ENCODE assay signal across 8 cellular contexts in genomic region chr10:68073631-68074403, GRCh38. TPM values are rescaled to one million over a fixed set of nuclear protein-coding genes. Genes with fewer than 3 reads are reported as not detected.
DNase-seq lines count a peak whose midpoint lies in the region; ATAC-seq, FAIRE-seq and TF ChIP-seq lines count a peak whose summit lies in the region.

No MANE protein-coding gene starts in this region.

- H3K4me3 ChIP-seq in Panc1 (ENCODE audit: low read depth in 2 of 2, low read length in 2 of 2) (peak overlapping the region; percentile 92 to 97), endocrine pancreas (ENCODE audit: control insufficient read depth, insufficient read depth, low read length) (peak overlapping the region; percentile 99)

- peaks cover 34% of the 10 kb centered on the region for H3K4me1 Mint-ChIP-seq in nephron

- peaks cover 9% of the 10 kb centered on the region for H3K36me3 Mint-ChIP-seq in nephron (ENCODE audit: low read depth)

- ATAC-seq in Panc1 = no peak
- no peak for ATAC-seq in HG03196 (IDR thresholded peaks at IDR 0.05; ENCODE audit: unreplicated experiment)
- ATAC-seq in GM21786 (IDR thresholded peaks at IDR 0.05; ENCODE audit: unreplicated experiment) = no peak
- no peak for ATAC-seq in HG02852 (IDR thresholded peaks at IDR 0.05; ENCODE audit: unreplicated experiment)

- FAIRE-seq in GM18507 (lab: Jason Lieb, UNC) = peak; percentile 39

- POLR2A ChIA-PET in Panc1 (lab: Charles Lee) = no interaction called here

- peak overlapping the region; percentile 90 for H3K9ac ChIP-seq in endocrine pancreas (ENCODE audit: control insufficient read depth, insufficient read depth, low read length)

- BruUV-seq in Panc1 (replicated peaks; lab: Mats Ljungman, UMichigan) = TSS peak; percentile 78

- TF ChIP-seq CTCF in Panc1 (IDR thresholded peaks at IDR 0.05) (no peak), nephron (IDR thresholded peaks at IDR 0.05; ENCODE audit: unreplicated experiment in 3 of 3) (no peak)

- H3K4me1 ChIP-seq in Panc1 (ENCODE audit: control insufficient read depth, insufficient read depth, low read length) = peaks cover 37% of the 10 kb centered on the region
- H3K4me1 ChIP-seq in endocrine pancreas (ENCODE audit: control insufficient read depth, insufficient read depth, low read length) = peaks cover 29% of the 10 kb centered on the region

- no peak for DNase-seq in GM18507 (ENCODE audit: extremely low spot score, insufficient read length, low read depth)
- no peak for DNase-seq in Panc1 (ENCODE audit: low read depth, low spot score)
- DNase-seq in hippocampal formation (lab: John Stamatoyannopoulos, UW) = no peak

- H3K9me3 Mint-ChIP-seq in nephron = no peaks in the 10 kb centered on the region

- peak overlapping the region; percentile 92 to 97 (median 96) for H3K27ac Mint-ChIP-seq in nephron

- no peaks in the 10 kb centered on the region for H3K9me3 ChIP-seq in Panc1 (ENCODE audit: control insufficient read depth, insufficient read depth, low read depth, low read length)
- no peaks in the 10 kb centered on the region for H3K9me3 ChIP-seq in endocrine pancreas (ENCODE audit: control insufficient read depth, low read length)

- peaks cover 15% of the 10 kb centered on the region for H3K36me3 ChIP-seq in Panc1 (ENCODE audit: control insufficient read depth, insufficient read depth, low read length)
- no peaks in the 10 kb centered on the region for H3K36me3 ChIP-seq in endocrine pancreas (ENCODE audit: control insufficient read depth, insufficient read depth, low read length)

- H3K27me3 Mint-ChIP-seq in nephron (ENCODE audit: low read depth) = peaks cover 3% of the 10 kb centered on the region

- CTCF ChIA-PET in Panc1 (lab: Charles Lee) = no interaction called here

- H3K27ac ChIP-seq in Panc1 (ENCODE audit: low read length) = peak overlapping the region; percentile 99

- in situ Hi-C loops in Panc1 (cut with HindIII; ENCODE audit: low pct_unique_long_range_greater_than_20kb, low sequenced_read_pairs) = no loop called here

- intact Hi-C loops in Panc1 (cut with micrococcal nuclease; ENCODE audit: unreplicated experiment) = no loop called here

- H3K27me3 ChIP-seq in Panc1 (ENCODE audit: control insufficient read depth, insufficient read depth, low read length) = no peaks in the 10 kb centered on the region
- no peaks in the 10 kb centered on the region for H3K27me3 ChIP-seq in endocrine pancreas (ENCODE audit: control insufficient read depth, insufficient read depth, low read length)

- peak overlapping the region; percentile 97 for H3K4me3 Mint-ChIP-seq in nephron

RNA-seq across cellular contexts. Expression of gene HERC4, which starts 1.3 kb away (rescaled TPM):
- 119 TPM for total RNA-seq in Panc1 (2021; ENCODE audit: unreplicated experiment)
- 40.5 TPM for polyA plus RNA-seq in Panc1 (2012; ENCODE audit: insufficient read length)

RNA-seq across cellular contexts. Expression of gene MYPN, which starts 35.5 kb away (rescaled TPM):
- 39.1 TPM for total RNA-seq in Panc1 (2021; ENCODE audit: unreplicated experiment)
- 16.3 TPM for polyA plus RNA-seq in Panc1 (2012; ENCODE audit: insufficient read length)
